In genomic region chr6:154981071-154981373, GRCh38 we compare ENCODE assay signal across 10 cellular contexts. TPM values are rescaled to one million over a fixed set of nuclear protein-coding genes. Genes with fewer than 3 reads are reported as not detected.
DNase-seq lines count a peak whose midpoint lies in the region; ATAC-seq and TF ChIP-seq lines count a peak whose summit lies in the region.
"Had no signal": no experiment of that assay in that cellular context is flagged by ENCODE, and none has a peak within 500 bp of the region (broad histone marks: within the 10 kb centered on the region; RNA-seq: fewer than 3 reads in every experiment).

No MANE protein-coding gene starts in this region.

- H3K36me3 Mint-ChIP-seq in brain = peaks cover 4% of the 10 kb centered on the region

- no peak overlapping the region for H3K4me3 Mint-ChIP-seq in stimulated activated naive CD8-positive, alpha-beta T cell treated with anti-CD3 and anti-CD28 coated beads, Interleukin-15, amount 100 ng/mL, for 72 hours
- no peak overlapping the region for H3K4me3 Mint-ChIP-seq in brain

- no peak for ATAC-seq in stimulated activated naive CD8-positive, alpha-beta T cell treated with anti-CD3 and anti-CD28 coated beads, Interleukin-15, amount 100 ng/mL, for 72 hours
- ATAC-seq in stimulated activated naive CD8-positive, alpha-beta T cell treated with anti-CD3 and anti-CD28 coated beads, Interleukin-15, Interleukin-2, amounts not matched to agents 100 U/mL and 50 U/mL, for 24 hours = no peak
- ATAC-seq in HG02885 (IDR thresholded peaks at IDR 0.05; ENCODE audit: poor library complexity, unreplicated experiment) = peak; percentile 68

- DNase-seq in stimulated activated naive CD8-positive, alpha-beta T cell treated with anti-CD3 and anti-CD28 coated beads, Interleukin-15, amount 100 ng/mL, for 72 hours = no peak
- DNase-seq in stimulated activated naive CD8-positive, alpha-beta T cell treated with anti-CD3 and anti-CD28 coated beads, Interleukin-15, Interleukin-2, amounts not matched to agents 100 U/mL and 50 U/mL, for 24 hours = no peak
- DNase-seq in NCI-H187 treated with DMSO at 0.1 percent for 48 hours (lab: John Stamatoyannopoulos, UW) = no peak
- DNase-seq in islet precursor cell = no peak
- DNase-seq in 8988T = no peak
- no peak for DNase-seq in cerebellar nuclear complex (lab: John Stamatoyannopoulos, UW)
- DNase-seq: NCI-H1436 treated with DMSO at 0.1 percent for 48 hours, spleen had no signal

- no peaks in the 10 kb centered on the region for H3K27me3 Mint-ChIP-seq in stimulated activated naive CD8-positive, alpha-beta T cell treated with anti-CD3 and anti-CD28 coated beads, Interleukin-15, amount 100 ng/mL, for 72 hours
- no peaks in the 10 kb centered on the region for H3K27me3 Mint-ChIP-seq in brain

- peaks cover 8% of the 10 kb centered on the region for H3K4me1 Mint-ChIP-seq in stimulated activated naive CD8-positive, alpha-beta T cell treated with anti-CD3 and anti-CD28 coated beads, Interleukin-15, amount 100 ng/mL, for 72 hours
- H3K4me1 Mint-ChIP-seq in brain = peaks cover 16% of the 10 kb centered on the region

- H3K9me3 Mint-ChIP-seq in stimulated activated naive CD8-positive, alpha-beta T cell treated with anti-CD3 and anti-CD28 coated beads, Interleukin-15, amount 100 ng/mL, for 72 hours = no peaks in the 10 kb centered on the region
- H3K9me3 Mint-ChIP-seq in brain = peaks cover 0 to 6% (median 0%) of the 10 kb centered on the region in 5 experiments

- TF ChIP-seq CTCF in brain (conservative IDR thresholded peaks at IDR 0.05) = no peak

- H3K27ac Mint-ChIP-seq in stimulated activated naive CD8-positive, alpha-beta T cell treated with anti-CD3 and anti-CD28 coated beads, Interleukin-15, amount 100 ng/mL, for 72 hours = peak overlapping the region; percentile 13 to 19
- peak overlapping the region in 4 of 5 experiments; percentile 6 to 80 (median 47) for H3K27ac Mint-ChIP-seq in brain

RNA-seq across cellular contexts. Expression of gene TIAM2, which starts 14.1 kb away (rescaled TPM):
- polyA plus RNA-seq in brain (ENCODE audit: insufficient read depth, low read depth, low replicate concordance) = 10.6 TPM
